ENCODE assay signal across 2 cellular contexts in the genomic region with DNA sequence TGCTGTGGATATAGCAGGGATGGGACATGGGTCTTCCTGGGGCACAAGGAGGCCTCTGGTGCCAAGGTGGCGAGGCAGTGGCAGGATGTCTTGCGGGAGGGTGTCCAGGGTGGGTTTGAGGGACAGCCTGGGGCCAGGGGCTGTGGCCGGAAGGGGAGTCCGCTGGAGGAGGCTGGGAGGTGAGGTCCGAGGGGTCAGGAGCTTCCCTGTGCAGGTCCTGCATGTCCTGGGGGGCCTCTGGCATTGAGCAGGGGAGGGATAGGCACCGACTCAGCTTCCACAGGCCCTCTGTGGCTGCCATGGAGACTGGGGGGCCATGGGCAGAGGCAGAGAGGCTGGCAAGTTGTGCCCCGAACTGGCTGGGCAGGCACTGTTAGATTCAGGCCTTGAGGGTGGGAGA. TPM values are rescaled to one million over a fixed set of nuclear protein-coding genes. Genes with fewer than 3 reads are reported as not detected.
"Had no signal": no experiment of that assay in that cellular context is flagged by ENCODE, and none has a peak within 500 bp of the region (broad histone marks: within the 10 kb centered on the region; RNA-seq: fewer than 3 reads in every experiment).

No MANE protein-coding gene starts in this region.

RNA-seq across cellular contexts. Expression of gene KCNJ12, which starts 38.5 kb away (rescaled TPM):
- total RNA-seq: HepG2, RPMI7951 had no signal
